22 cellular contexts compared by ENCODE assay signal in the genomic region with DNA sequence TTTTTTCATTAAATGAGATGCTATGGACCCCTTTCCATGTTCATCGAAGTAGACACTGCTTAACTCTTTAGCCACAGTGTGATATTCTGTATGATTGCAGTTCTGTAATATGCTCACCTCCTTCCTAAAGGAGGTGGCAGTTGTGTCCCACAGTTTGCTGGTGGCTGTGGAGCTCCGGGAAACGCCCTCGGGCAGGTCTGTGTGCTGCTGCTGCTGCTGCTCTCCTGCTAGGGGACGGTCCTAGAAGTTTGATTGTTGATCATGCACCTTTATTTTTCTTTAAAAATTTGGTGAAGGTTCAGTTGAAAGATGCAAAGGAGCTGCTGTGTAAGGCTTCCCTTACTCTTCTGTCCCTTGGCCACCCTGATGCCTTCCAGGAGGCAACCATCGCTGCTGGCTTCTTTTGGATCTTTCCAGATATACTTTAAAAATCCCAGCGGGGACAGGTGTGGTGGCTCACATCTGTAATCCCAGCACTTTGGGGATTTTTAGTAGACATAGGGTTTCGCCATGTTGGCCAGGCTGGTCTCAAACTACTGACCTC.
"Had no signal": no experiment of that assay in that cellular context is flagged by ENCODE, and none has a peak within 500 bp of the region (broad histone marks: within the 10 kb centered on the region; RNA-seq: fewer than 3 reads in every experiment).

No MANE protein-coding gene starts in this region.

- H3K27ac Mint-ChIP-seq: activated naive CD4-positive, alpha-beta T cell treated with anti-CD3 and anti-CD28 coated beads for 36 hours; activated naive CD8-positive, alpha-beta T cell treated with anti-CD3 and anti-CD28 coated beads, Interleukin-2, amount 10 ng/mL, durations not matched to agents 7 days and 5 days; memory B cell; stimulated activated effector memory CD8-positive, alpha-beta T cell treated with anti-CD3 and anti-CD28 coated beads, Interleukin-12 subunit alpha, Interleukin-12 subunit beta, amount 100 ng/mL, for 72 hours; stimulated activated naive CD8-positive, alpha-beta T cell treated with anti-CD3 and anti-CD28 coated beads, Interleukin-15, amount 100 ng/mL, for 72 hours had no signal

- H3K36me3 ChIP-seq: breast epithelium, WERI-Rb-1 had no signal

- H3K4me3 ChIP-seq: breast epithelium, esophagus squamous epithelium, gastrocnemius medialis, mucosa of descending colon, prostate gland, suprapubic skin, vagina had no signal

- H3K27me3 Mint-ChIP-seq: activated naive CD8-positive, alpha-beta T cell treated with anti-CD3 and anti-CD28 coated beads, Interleukin-2, amount 10 ng/mL, durations not matched to agents 7 days and 5 days; memory B cell; stimulated activated naive CD8-positive, alpha-beta T cell treated with anti-CD3 and anti-CD28 coated beads, Interleukin-15, amount 100 ng/mL, for 72 hours had no signal

- ATAC-seq: gastrocnemius medialis; stimulated activated effector memory CD8-positive, alpha-beta T cell treated with anti-CD3 and anti-CD28 coated beads, Interleukin-12 subunit alpha, Interleukin-12 subunit beta, amount 100 ng/mL, for 72 hours; stimulated activated naive CD8-positive, alpha-beta T cell treated with anti-CD3 and anti-CD28 coated beads, Interleukin-15, amount 100 ng/mL, for 72 hours had no signal

- H3K9me3 Mint-ChIP-seq: activated naive CD4-positive, alpha-beta T cell treated with anti-CD3 and anti-CD28 coated beads for 36 hours; activated naive CD8-positive, alpha-beta T cell treated with anti-CD3 and anti-CD28 coated beads, Interleukin-2, amount 10 ng/mL, durations not matched to agents 7 days and 5 days; memory B cell; nephron progenitor cell; stimulated activated effector memory CD8-positive, alpha-beta T cell treated with anti-CD3 and anti-CD28 coated beads, Interleukin-12 subunit alpha, Interleukin-12 subunit beta, amount 100 ng/mL, for 72 hours; stimulated activated naive CD8-positive, alpha-beta T cell treated with anti-CD3 and anti-CD28 coated beads, Interleukin-15, amount 100 ng/mL, for 72 hours had no signal

- H3K27me3 ChIP-seq: breast epithelium, esophagus squamous epithelium, gastrocnemius medialis, suprapubic skin, vagina had no signal

- H3K4me1 ChIP-seq: breast epithelium, gastrocnemius medialis, prostate gland, suprapubic skin had no signal

- DNase-seq: activated CD4-positive, CD25-positive, alpha-beta regulatory T cell treated with anti-CD3 and anti-CD28 coated beads, Interleukin-2, amount 50 U/mL, for 72 hours; activated CD8-positive, alpha-beta memory T cell treated with anti-CD3 and anti-CD28 coated beads, Interleukin-2, amount 50 U/mL, for 4 hours; activated naive CD4-positive, alpha-beta T cell treated with anti-CD3 and anti-CD28 coated beads for 36 hours; activated naive CD8-positive, alpha-beta T cell treated with anti-CD3 and anti-CD28 coated beads, Interleukin-2, amount 10 ng/mL, durations not matched to agents 7 days and 5 days; activated T-cell treated with anti-CD3 and anti-CD28 coated beads, Interleukin-2, amount 50 U/mL, for 48 hours; amniotic stem cell; esophagus squamous epithelium; gastrocnemius medialis; left cardiac atrium; mucosa of descending colon; stimulated activated CD4-positive, alpha-beta T cell treated with anti-CD3 and anti-CD28 coated beads, Interleukin-12 subunit alpha, Interleukin-12 subunit beta, amount 100 ng/mL, for 4 hours; stimulated activated naive CD8-positive, alpha-beta T cell treated with anti-CD3 and anti-CD28 coated beads, Interleukin-15, amount 100 ng/mL, for 72 hours; T-helper 1 cell; trophoblast cell; WERI-Rb-1 had no signal

- H3K4me3 Mint-ChIP-seq: activated naive CD4-positive, alpha-beta T cell treated with anti-CD3 and anti-CD28 coated beads for 36 hours; activated naive CD8-positive, alpha-beta T cell treated with anti-CD3 and anti-CD28 coated beads, Interleukin-2, amount 10 ng/mL, durations not matched to agents 7 days and 5 days; memory B cell; stimulated activated effector memory CD8-positive, alpha-beta T cell treated with anti-CD3 and anti-CD28 coated beads, Interleukin-12 subunit alpha, Interleukin-12 subunit beta, amount 100 ng/mL, for 72 hours; stimulated activated naive CD8-positive, alpha-beta T cell treated with anti-CD3 and anti-CD28 coated beads, Interleukin-15, amount 100 ng/mL, for 72 hours had no signal

- H3K9me3 ChIP-seq: breast epithelium, esophagus squamous epithelium, gastrocnemius medialis, mucosa of descending colon, prostate gland, suprapubic skin, vagina had no signal

- H3K27ac ChIP-seq: breast epithelium, prostate gland, suprapubic skin, vagina, WERI-Rb-1 had no signal

- H3K4me1 Mint-ChIP-seq: activated naive CD8-positive, alpha-beta T cell treated with anti-CD3 and anti-CD28 coated beads, Interleukin-2, amount 10 ng/mL, durations not matched to agents 7 days and 5 days; memory B cell; stimulated activated effector memory CD8-positive, alpha-beta T cell treated with anti-CD3 and anti-CD28 coated beads, Interleukin-12 subunit alpha, Interleukin-12 subunit beta, amount 100 ng/mL, for 72 hours; stimulated activated naive CD8-positive, alpha-beta T cell treated with anti-CD3 and anti-CD28 coated beads, Interleukin-15, amount 100 ng/mL, for 72 hours had no signal
